ENCODE assay signal across 8 cellular contexts in genomic region chr7:151519765-151520418, GRCh38. TPM values are rescaled to one million over a fixed set of nuclear protein-coding genes. Genes with fewer than 3 reads are reported as not detected.
A peak's percentile ranks its signal among the peaks of the same experiment; 100 is the strongest.
DNase-seq lines count a peak whose midpoint lies in the region; ATAC-seq and TF ChIP-seq lines count a peak whose summit lies in the region.

A gene with protein sequence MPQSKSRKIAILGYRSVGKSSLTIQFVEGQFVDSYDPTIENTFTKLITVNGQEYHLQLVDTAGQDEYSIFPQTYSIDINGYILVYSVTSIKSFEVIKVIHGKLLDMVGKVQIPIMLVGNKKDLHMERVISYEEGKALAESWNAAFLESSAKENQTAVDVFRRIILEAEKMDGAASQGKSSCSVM (minus strand): TSS chr7:151519895. CDS start chr7:151519511, 384 bp downstream.

- no peaks in the 10 kb centered on the region for H3K9me3 Mint-ChIP-seq in T-cell

- CTCF ChIA-PET in T-cell (lab: Charles Lee): interaction anchor here in 1 of 2 donors (0.6 to 1.1 kb wide), 2 partner anchors 37 to 112 kb away, joined by 5 to 6 read pairs; no protein-coding TSS in a partner anchor

- H3K4me3 ChIP-seq in GM12875 (ENCODE audit: low read depth, low read length): peak within 1 kb of the TSS; percentile 79
- peak within 1 kb of the TSS; percentile 17 to 89 (median 39) for H3K4me3 ChIP-seq in adrenal gland
- peak within 1 kb of the TSS; percentile 69 to 84 (median 76) for H3K4me3 ChIP-seq in heart right ventricle
- peak within 1 kb of the TSS; percentile 71 to 97 (median 87) for H3K4me3 ChIP-seq in upper lobe of left lung

- DNase-seq in NCI-H1436 treated with DMSO at 0.1 percent for 48 hours (lab: John Stamatoyannopoulos, UW): peak; percentile 82
- peak; percentile 94 to 99 (median 98) for DNase-seq in T-cell
- peak; percentile 99 to 100 (median 99) for DNase-seq in adrenal gland
- DNase-seq in heart right ventricle: peak; percentile 98 to 99
- peak; percentile 91 to 100 (median 98) for DNase-seq in posterior cingulate gyrus
- DNase-seq in upper lobe of left lung: peak; percentile 97 to 98

- TF ChIP-seq EP300 in upper lobe of left lung (IDR thresholded peaks at IDR 0.05): no peak

- H3K4me3 Mint-ChIP-seq in T-cell: peak within 1 kb of the TSS; percentile 80 to 94 (median 86)

- H3K27me3 ChIP-seq in adrenal gland: no peaks in the 10 kb centered on the region
- no peaks in the 10 kb centered on the region for H3K27me3 ChIP-seq in heart right ventricle
- H3K27me3 ChIP-seq in upper lobe of left lung: no peaks in the 10 kb centered on the region

- no peaks in the 10 kb centered on the region for H3K36me3 Mint-ChIP-seq in T-cell

- peak within 1 kb of the TSS; percentile 97 for H3K27ac Mint-ChIP-seq in T-cell

- TF ChIP-seq POLR2A in adrenal gland (IDR thresholded peaks at IDR 0.05): peak in 1 of 2 donors; percentile 56
- peak in 1 of 4 donors; percentile 60 for TF ChIP-seq POLR2A in upper lobe of left lung (IDR thresholded peaks at IDR 0.05)

- H3K36me3 ChIP-seq in adrenal gland (replicated peaks in 1 of 2) (no peaks in the 10 kb centered on the region), heart right ventricle (no peaks in the 10 kb centered on the region), upper lobe of left lung (no peaks in the 10 kb centered on the region)

- intact Hi-C loops in adrenal gland (cut with DNase I) (loop anchor here (10.0 kb wide), 1 partner anchor 55 kb away; no protein-coding TSS in a partner anchor), heart right ventricle (cut with DNase I) (loop anchor here in 8 of 10 donors (2.0 to 10.0 kb wide), 5 partner anchors 43 to 107 kb away; no protein-coding TSS in a partner anchor), posterior cingulate gyrus (cut with DNase I) (loop anchor here (10.0 kb wide), 1 partner anchor 115 kb away; no protein-coding TSS in a partner anchor)

- peaks cover 37% of the 10 kb centered on the region in 3 donors for H3K4me1 Mint-ChIP-seq in T-cell

- H3K4me1 ChIP-seq in adrenal gland (replicated peaks in 1 of 2) (peaks cover 15 to 42% of the 10 kb centered on the region in 2 donors), heart right ventricle (peaks cover 2 to 45% (median 41%) of the 10 kb centered on the region in 9 donors), upper lobe of left lung (peaks cover 22 to 45% (median 31%) of the 10 kb centered on the region in 4 donors)

- H3K27me3 Mint-ChIP-seq in T-cell: no peaks in the 10 kb centered on the region

- 0 to 1% (median 0%) methylated on average over 30 to 56 of the region's 66 CpGs for WGBS in adrenal gland, 4 donors
- 0 to 1% methylated on average over 56 to 57 of the region's 66 CpGs for WGBS in heart right ventricle, 2 donors
- WGBS in upper lobe of left lung, 2 donors: 0 to 2% methylated on average over 20 to 66 of the region's 66 CpGs

- ATAC-seq in HG02840 (IDR thresholded peaks at IDR 0.05; ENCODE audit: low FRiP score, unreplicated experiment): peak; percentile 74
- peak; percentile 82 to 87 (median 85) for ATAC-seq in T-cell (replicated peaks in 1 of 4)
- ATAC-seq in heart right ventricle: peak; percentile 93 to 97 (median 97)
- ATAC-seq in upper lobe of left lung (ENCODE audit: low FRiP score in 2 of 2): peak; percentile 94 to 99

- TF ChIP-seq CTCF in GM12875 (IDR thresholded peaks at IDR 0.05; ENCODE audit: borderline replicate concordance, insufficient read depth, low read depth, low read length) (no peak), adrenal gland (IDR thresholded peaks at IDR 0.05) (no peak), heart right ventricle (IDR thresholded peaks at IDR 0.05) (peak in 1 of 9 donors; percentile 3), upper lobe of left lung (IDR thresholded peaks at IDR 0.05) (no peak)

- POLR2A ChIA-PET in T-cell (lab: Charles Lee): interaction anchor here (0.6 to 1.3 kb wide), 4 partner anchors 15 to 749 kb away, joined by 3 to 6 read pairs (median 5); no protein-coding TSS in a partner anchor

- H3K27ac ChIP-seq in adrenal gland (peak within 1 kb of the TSS; percentile 93 to 100 (median 99)), heart right ventricle (peak within 1 kb of the TSS; percentile 87 to 99 (median 98)), upper lobe of left lung (peak within 1 kb of the TSS; percentile 99 to 100 (median 99))

- H3K9me3 ChIP-seq in adrenal gland (replicated peaks in 1 of 3) (no peaks in the 10 kb centered on the region), heart right ventricle (no peaks in the 10 kb centered on the region), upper lobe of left lung (no peaks in the 10 kb centered on the region)

RNA-seq across cellular contexts. Expression of the gene that starts here (rescaled TPM):
- total RNA-seq in T-cell (10 to 100 TPM; 35.8 to 46.0 (median 41.6) TPM), adrenal gland (100 to 1,000 TPM in 6 of 8 donors, 10 to 100 TPM in 2; 83.8 to 177 (median 136) TPM), heart right ventricle (100 to 1,000 TPM in 8 of 10 donors, 10 to 100 TPM in 2; 87.0 to 166 (median 104) TPM), upper lobe of left lung (100 to 1,000 TPM in 2 of 6 donors, 10 to 100 TPM in 4; 63.0 to 105 (median 93.4) TPM)
- polyA plus RNA-seq in adrenal gland (100 to 1,000 TPM in 2 of 3 donors, 10 to 100 TPM in 1; 66.3 to 309 (median 105) TPM), heart right ventricle (100 to 1,000 TPM in 1 of 2 donors, 10 to 100 TPM in 1; 56.0 to 174 TPM)

Comparison
In these comparisons a context has a peak if more than half of its experiments do, and no peak if none do; other contexts are left out.
1. Peak in every context shown above with its lines: DNase-seq, ATAC-seq, H3K4me3 ChIP-seq and H3K27ac ChIP-seq.